ENCODE assay signal across 8 cellular contexts in genomic region chr11:72433455-72434061, GRCh38. TPM values are rescaled to one million over a fixed set of nuclear protein-coding genes. Genes with fewer than 3 reads are reported as not detected.
A peak's percentile ranks its signal among the peaks of the same experiment; 100 is the strongest.
DNase-seq lines count a peak whose midpoint lies in the region; TF ChIP-seq lines count a peak whose summit lies in the region.

No MANE protein-coding gene starts in this region.

- H2AFZ ChIP-seq in neuron (ENCODE audit: low read depth, low read length): peak overlapping the region; percentile 82

- peaks cover 6% of the 10 kb centered on the region for H3K4me1 ChIP-seq in NT2/D1 (ENCODE audit: insufficient read depth, insufficient read length)
- no peaks in the 10 kb centered on the region for H3K4me1 ChIP-seq in ectodermal cell (ENCODE audit: control insufficient read depth, insufficient read depth, low read length)
- H3K4me1 ChIP-seq in neuron (ENCODE audit: insufficient read depth, low read length): no peaks in the 10 kb centered on the region

- peaks cover 31% of the 10 kb centered on the region for H3K36me3 ChIP-seq in NT2/D1 (ENCODE audit: insufficient read depth, insufficient read length, low read length)
- no peaks in the 10 kb centered on the region for H3K36me3 ChIP-seq in ectodermal cell (ENCODE audit: control insufficient read depth, insufficient read depth, low read length)
- peaks cover 7% of the 10 kb centered on the region for H3K36me3 ChIP-seq in neuron (ENCODE audit: insufficient read depth, low read length)

- peak overlapping the region; percentile 83 for H3K9ac ChIP-seq in NT2/D1 (ENCODE audit: insufficient read length, low read depth)

- no peaks in the 10 kb centered on the region for H3K27me3 ChIP-seq in NT2/D1 (ENCODE audit: insufficient read depth, insufficient read length)
- H3K27me3 ChIP-seq in ectodermal cell (ENCODE audit: control insufficient read depth, insufficient read depth, low read length, poor library complexity, severe bottlenecking): no peaks in the 10 kb centered on the region
- H3K27me3 ChIP-seq in neuron (ENCODE audit: insufficient read depth, low read length): no peaks in the 10 kb centered on the region

- TF ChIP-seq CTCF in GM12864 (IDR thresholded peaks at IDR 0.05; ENCODE audit: low read depth, low read length, missing control alignments): no peak

- H3K9me3 ChIP-seq in NT2/D1 (ENCODE audit: insufficient read depth, low read length): no peaks in the 10 kb centered on the region
- H3K9me3 ChIP-seq in ectodermal cell (ENCODE audit: control insufficient read depth, low read length): no peaks in the 10 kb centered on the region
- no peaks in the 10 kb centered on the region for H3K9me3 ChIP-seq in neuron (ENCODE audit: low read length)

- no peak overlapping the region for H3K27ac ChIP-seq in ectodermal cell (ENCODE audit: insufficient read depth, low read depth, low read length, poor library complexity, severe bottlenecking)

- H3K4me3 ChIP-seq in GM12864 (ENCODE audit: low read depth, low read length) (peak overlapping the region; percentile 65), NT2/D1 (ENCODE audit: insufficient read length, low read depth) (peak overlapping the region; percentile 77), ectodermal cell (ENCODE audit: insufficient read depth, low read depth, low read length) (peak overlapping the region; percentile 80), neuron (ENCODE audit: low read length) (peak overlapping the region; percentile 82)

- WGBS in ectodermal cell, 2 experiments: 88 to 92% methylated on average over 12 to 13 of the region's 15 CpGs

- DNase-seq in GM12864 (ENCODE audit: low read depth): no peak
- no peak for DNase-seq in NT2/D1 (ENCODE audit: low read depth, low spot score)
- no peak for DNase-seq in cerebellar cortex (ENCODE audit: low spot score)
- DNase-seq in COLO668 (lab: John Stamatoyannopoulos, UW; ENCODE audit: unreplicated experiment): no peak
- DNase-seq in NCI-H2227 treated with DMSO at 0.1 percent for 48 hours (lab: John Stamatoyannopoulos, UW): no peak
- no peak for DNase-seq in hepatic stellate cell (ENCODE audit: low spot score)

RNA-seq across cellular contexts. Expression of gene CLPB, which starts 0.8 kb away (rescaled TPM):
- polyA plus RNA-seq in ectodermal cell (2013, experiment 1 of 4): 16.5 TPM
- 16.1 TPM for polyA plus RNA-seq in ectodermal cell (2013, experiment 2 of 4)
- polyA plus RNA-seq in ectodermal cell (2013, experiment 3 of 4): 13.1 TPM
- 13.7 TPM for polyA plus RNA-seq in ectodermal cell (2013, experiment 4 of 4)
